Comparison of ENCODE assay signal across 18 cellular contexts in the genomic region with DNA sequence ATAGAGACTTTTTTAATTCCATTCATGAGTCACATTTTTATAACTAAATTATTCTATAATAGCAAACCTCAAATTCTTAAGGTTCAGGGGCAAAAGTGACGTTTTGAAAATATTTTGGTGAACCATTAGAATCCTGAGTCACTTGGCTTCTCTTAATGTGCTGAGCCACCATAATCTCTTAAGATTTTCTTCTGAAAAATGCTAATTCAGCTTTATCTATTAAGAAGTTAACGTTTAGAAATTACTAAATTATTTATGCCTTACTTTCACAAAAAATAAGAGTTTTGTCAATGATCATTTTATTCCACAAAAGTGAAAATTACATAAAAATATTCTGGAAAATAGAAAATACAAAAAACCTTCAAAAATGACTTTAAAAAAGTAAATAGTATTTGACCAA.
DNase-seq lines count a peak whose midpoint lies in the region; ATAC-seq, FAIRE-seq and TF ChIP-seq lines count a peak whose summit lies in the region.
"Had no signal": no experiment of that assay in that cellular context is flagged by ENCODE, and none has a peak within 500 bp of the region (broad histone marks: within the 10 kb centered on the region; RNA-seq: fewer than 3 reads in every experiment).

No MANE protein-coding gene starts in this region.

- DNase-seq in M059J (ENCODE audit: low read depth) (peak; percentile 13), frontal cortex (ENCODE audit: low spot score in 2 of 2) (no peak), CD14-positive monocyte (ENCODE audit: low spot score) (no peak), UCSD-AML1 (lab: John Stamatoyannopoulos, UW; ENCODE audit: unreplicated experiment) (no peak)
- DNase-seq: AML-193; BE2C; Calu3; CD4-positive, alpha-beta memory T cell; COR-L47; DMS53; DMS79 treated with DMSO at 0.1 percent for 48 hours; GM23248; H7; HCEC 1CT had no signal

- no peaks in the 10 kb centered on the region for H3K27me3 Mint-ChIP-seq in CD14-positive monocyte (ENCODE audit: low read depth in 3 of 3)
- H3K27me3 Mint-ChIP-seq: CD4-positive, alpha-beta memory T cell had no signal

- no peak for ATAC-seq in HG03565 (IDR thresholded peaks at IDR 0.05; ENCODE audit: unreplicated experiment)

- peaks cover 0 to 8% (median 0%) of the 10 kb centered on the region in 7 donors for H3K9me3 Mint-ChIP-seq in CD14-positive monocyte

- TF ChIP-seq CTCF in CD14-positive monocyte (IDR thresholded peaks at IDR 0.05), result no peak

- H3K36me3 Mint-ChIP-seq in CD14-positive monocyte, result no peaks in the 10 kb centered on the region
- H3K36me3 Mint-ChIP-seq: CD4-positive, alpha-beta memory T cell had no signal

- H3K27ac Mint-ChIP-seq in CD14-positive monocyte, result no peak overlapping the region
- H3K27ac Mint-ChIP-seq: CD4-positive, alpha-beta memory T cell had no signal

- FAIRE-seq in G401.6 (lab: Jason Lieb, UNC) (peak; percentile 58), frontal cortex (lab: Jason Lieb, UNC) (peak; percentile 72)
- FAIRE-seq: GM12892, H1 had no signal

- intact Hi-C loops in CD14-positive monocyte (cut with micrococcal nuclease), result no loop called here

- no peaks in the 10 kb centered on the region for H3K4me1 Mint-ChIP-seq in CD14-positive monocyte
- H3K4me1 Mint-ChIP-seq: CD4-positive, alpha-beta memory T cell had no signal

- H3K4me3 Mint-ChIP-seq in CD14-positive monocyte, result no peak overlapping the region
- H3K4me3 Mint-ChIP-seq: CD4-positive, alpha-beta memory T cell had no signal
